ENCODE assay signal across 11 cellular contexts in the genomic region with DNA sequence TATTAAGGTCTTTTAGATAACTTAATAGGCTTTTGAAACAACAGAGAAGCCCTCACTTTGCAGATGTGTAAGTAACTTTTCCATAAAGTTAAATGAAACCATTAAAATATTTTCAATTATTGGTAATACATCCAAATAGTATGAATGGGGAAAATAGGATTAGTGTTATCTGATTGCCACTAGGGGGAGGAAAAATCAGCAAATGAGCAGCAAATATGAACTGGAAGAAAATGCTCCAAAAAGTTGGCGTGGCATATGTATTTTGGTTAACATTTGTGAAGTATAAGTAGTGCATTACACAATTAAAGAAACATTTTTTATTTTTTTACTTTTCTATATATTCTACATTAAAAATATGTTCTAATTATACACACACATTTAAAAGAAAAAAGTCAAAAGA.
A peak's percentile ranks its signal among the peaks of the same experiment; 100 is the strongest.
DNase-seq lines count a peak whose midpoint lies in the region; ATAC-seq, FAIRE-seq and TF ChIP-seq lines count a peak whose summit lies in the region.
"Had no signal": no experiment of that assay in that cellular context is flagged by ENCODE, and none has a peak within 500 bp of the region (broad histone marks: within the 10 kb centered on the region; RNA-seq: fewer than 3 reads in every experiment).

No MANE protein-coding gene starts in this region.

- no peaks in the 10 kb centered on the region for H4K20me1 ChIP-seq in OCI-LY1 (ENCODE audit: insufficient read depth, low read length)

- peak; percentile 51 for TF ChIP-seq CTCF in GM06990 (IDR thresholded peaks at IDR 0.05; ENCODE audit: insufficient read depth, low read length, poor library complexity, severe bottlenecking)
- TF ChIP-seq CTCF in OCI-LY1 (IDR thresholded peaks at IDR 0.05; ENCODE audit: low read length), result peak; percentile 41
- peak; percentile 16 for TF ChIP-seq CTCF in foreskin fibroblast (IDR thresholded peaks at IDR 0.05; ENCODE audit: low read depth, low read length)
- TF ChIP-seq CTCF in natural killer cell (IDR thresholded peaks at IDR 0.05), result no peak
- no peak for TF ChIP-seq CTCF in brain microvascular endothelial cell (IDR thresholded peaks at IDR 0.05; ENCODE audit: low read depth, low read length, missing control alignments)

- in situ Hi-C loops in brain microvascular endothelial cell (cut with HindIII; ENCODE audit: low pct_ligation_motif_present, low sequenced_read_pairs), result no loop called here

- no peak for DNase-seq in GM06990 (ENCODE audit: extremely low read depth, insufficient read length)
- no peak for DNase-seq in foreskin fibroblast
- no peak for DNase-seq in natural killer cell
- no peak for DNase-seq in cortex of kidney (lab: John Stamatoyannopoulos, UW)
- DNase-seq in brain microvascular endothelial cell, result no peak
- DNase-seq: ovary had no signal

- no peaks in the 10 kb centered on the region for H3F3A ChIP-seq in OCI-LY1 (ENCODE audit: insufficient read depth, low read length)

- H3K27me3 Mint-ChIP-seq in natural killer cell (ENCODE audit: low read depth in 2 of 2), result no peaks in the 10 kb centered on the region
- H3K27me3 Mint-ChIP-seq: central memory CD8-positive, alpha-beta T cell had no signal

- H3K4me2 ChIP-seq in OCI-LY1 (ENCODE audit: low read length), result no peak overlapping the region

- H3K9ac ChIP-seq in OCI-LY1 (ENCODE audit: low read length), result no peak overlapping the region

- H3K4me3 ChIP-seq in GM06990 (replicated peaks; ENCODE audit: low read depth, low read length) (no peak overlapping the region), OCI-LY1 (ENCODE audit: low read depth, low read length, poor library complexity, severe bottlenecking) (no peak overlapping the region), foreskin fibroblast (ENCODE audit: low read depth in 1 of 2, low read length in 2 of 2) (no peak overlapping the region), brain microvascular endothelial cell (ENCODE audit: low read depth, low read length) (no peak overlapping the region)
- H3K4me3 ChIP-seq: ovary had no signal

- no peaks in the 10 kb centered on the region for H3K36me3 ChIP-seq in GM06990 (ENCODE audit: control insufficient read depth, insufficient read depth, low read length)
- no peaks in the 10 kb centered on the region for H3K36me3 ChIP-seq in OCI-LY1 (ENCODE audit: insufficient read depth, low read length)
- H3K36me3 ChIP-seq in brain microvascular endothelial cell (replicated peaks), result no peaks in the 10 kb centered on the region
- H3K36me3 ChIP-seq: ovary had no signal

- H2AFZ ChIP-seq in OCI-LY1 (ENCODE audit: low read length), result no peak overlapping the region

- H3K27me3 ChIP-seq in GM06990 (replicated peaks; ENCODE audit: control insufficient read depth, insufficient read depth, low read length) (no peaks in the 10 kb centered on the region), OCI-LY1 (ENCODE audit: insufficient read depth, low read length) (no peaks in the 10 kb centered on the region), brain microvascular endothelial cell (replicated peaks) (no peaks in the 10 kb centered on the region)
- H3K27me3 ChIP-seq: ovary had no signal

- no peak overlapping the region for H3K27ac Mint-ChIP-seq in natural killer cell

- H3K27ac ChIP-seq in OCI-LY1 (ENCODE audit: low read depth, low read length, poor library complexity, severe bottlenecking) (no peak overlapping the region), brain microvascular endothelial cell (no peak overlapping the region)
- H3K27ac ChIP-seq: ovary had no signal

- no peak for ATAC-seq in natural killer cell
- no peak for ATAC-seq in GM19397 (IDR thresholded peaks at IDR 0.05; ENCODE audit: unreplicated experiment)

- H3K9me3 ChIP-seq in OCI-LY1 (ENCODE audit: low read length), result no peaks in the 10 kb centered on the region
- H3K9me3 ChIP-seq: ovary had no signal

- no peaks in the 10 kb centered on the region for H3K36me3 Mint-ChIP-seq in natural killer cell

- H3K4me1 ChIP-seq in OCI-LY1 (ENCODE audit: insufficient read depth, low read length, severe bottlenecking), result no peaks in the 10 kb centered on the region

- no peak overlapping the region for H3K4me3 Mint-ChIP-seq in natural killer cell
- H3K4me3 Mint-ChIP-seq: central memory CD8-positive, alpha-beta T cell had no signal

- no peaks in the 10 kb centered on the region for H3K4me1 Mint-ChIP-seq in natural killer cell
- H3K4me1 Mint-ChIP-seq: central memory CD8-positive, alpha-beta T cell had no signal

- peaks cover 3 to 8% of the 10 kb centered on the region in 2 donors for H3K9me3 Mint-ChIP-seq in natural killer cell
- H3K9me3 Mint-ChIP-seq: central memory CD8-positive, alpha-beta T cell had no signal

- peak; percentile 54 for FAIRE-seq in A204.1 (lab: Jason Lieb, UNC)
- FAIRE-seq: HTR-8/SVneo had no signal

- H3K79me2 ChIP-seq in OCI-LY1 (ENCODE audit: insufficient read depth, low read length), result no peaks in the 10 kb centered on the region

- H3K9me2 ChIP-seq in OCI-LY1 (ENCODE audit: low read depth, low read length), result no peaks in the 10 kb centered on the region

- intact Hi-C loops in natural killer cell (cut with micrococcal nuclease), result no loop called here

Comparison
In these comparisons a context has a peak if more than half of its experiments do, and no peak if none do; other contexts are left out.
1. CTCF ChIP-seq: peak in GM06990 (single experiment), OCI-LY1 (single experiment) and foreskin fibroblast (single experiment); none in natural killer cell (single experiment) and brain microvascular endothelial cell (single experiment).